Comparison of ENCODE assay signal across 1 cellular context in the genomic region with DNA sequence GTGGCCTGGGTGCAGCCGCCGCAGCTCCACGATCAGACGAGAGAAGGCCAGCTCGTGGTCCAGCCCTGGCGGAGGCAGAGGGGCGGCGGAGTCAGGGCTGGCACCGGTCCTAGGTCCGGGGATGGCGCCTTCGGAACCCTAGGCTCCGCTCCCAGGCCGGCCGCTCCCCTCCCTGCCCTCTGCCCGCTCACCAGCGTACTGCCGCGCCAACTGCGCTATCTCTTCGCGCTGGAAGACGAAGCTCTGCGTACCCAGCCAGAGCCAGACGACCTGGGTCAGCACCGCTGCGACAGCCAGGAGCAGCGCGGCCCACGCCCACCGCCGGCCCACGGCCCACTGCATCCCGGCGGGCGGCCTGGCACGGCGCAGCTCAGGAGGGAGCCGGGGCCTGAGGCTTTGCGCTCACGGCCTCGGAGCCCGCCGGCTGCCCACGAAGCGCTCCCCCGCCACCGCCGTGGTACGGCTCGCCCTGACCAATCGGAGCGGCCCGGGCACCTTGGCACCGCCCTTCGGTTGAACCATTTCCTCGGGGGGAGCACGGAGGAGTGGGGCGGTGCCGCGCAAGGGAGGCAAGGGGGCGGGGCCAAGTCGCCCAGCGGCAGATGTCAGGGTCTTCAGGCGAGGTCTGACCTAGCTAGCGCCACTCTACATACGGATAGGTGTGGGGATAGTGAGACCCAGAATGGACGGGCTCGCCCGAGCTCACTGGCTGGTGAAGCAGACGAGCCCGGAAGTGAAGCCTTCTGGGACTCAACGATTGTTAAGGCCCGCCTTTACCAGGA.
A peak's percentile ranks its signal among the peaks of the same experiment; 100 is the strongest.
TF ChIP-seq lines count a peak whose summit lies in the region.

A gene (minus strand): TSS at position 432 of the 782 bp plus-strand sequence. CDS start 90 bp downstream, at position 342.

TF ChIP-seq in HepG2, 621 proteins besides CTCF, POLR2A, EP300 and RAD21 (continued from another document and continues in another):
- TF ChIP-seq, protein P1, sequence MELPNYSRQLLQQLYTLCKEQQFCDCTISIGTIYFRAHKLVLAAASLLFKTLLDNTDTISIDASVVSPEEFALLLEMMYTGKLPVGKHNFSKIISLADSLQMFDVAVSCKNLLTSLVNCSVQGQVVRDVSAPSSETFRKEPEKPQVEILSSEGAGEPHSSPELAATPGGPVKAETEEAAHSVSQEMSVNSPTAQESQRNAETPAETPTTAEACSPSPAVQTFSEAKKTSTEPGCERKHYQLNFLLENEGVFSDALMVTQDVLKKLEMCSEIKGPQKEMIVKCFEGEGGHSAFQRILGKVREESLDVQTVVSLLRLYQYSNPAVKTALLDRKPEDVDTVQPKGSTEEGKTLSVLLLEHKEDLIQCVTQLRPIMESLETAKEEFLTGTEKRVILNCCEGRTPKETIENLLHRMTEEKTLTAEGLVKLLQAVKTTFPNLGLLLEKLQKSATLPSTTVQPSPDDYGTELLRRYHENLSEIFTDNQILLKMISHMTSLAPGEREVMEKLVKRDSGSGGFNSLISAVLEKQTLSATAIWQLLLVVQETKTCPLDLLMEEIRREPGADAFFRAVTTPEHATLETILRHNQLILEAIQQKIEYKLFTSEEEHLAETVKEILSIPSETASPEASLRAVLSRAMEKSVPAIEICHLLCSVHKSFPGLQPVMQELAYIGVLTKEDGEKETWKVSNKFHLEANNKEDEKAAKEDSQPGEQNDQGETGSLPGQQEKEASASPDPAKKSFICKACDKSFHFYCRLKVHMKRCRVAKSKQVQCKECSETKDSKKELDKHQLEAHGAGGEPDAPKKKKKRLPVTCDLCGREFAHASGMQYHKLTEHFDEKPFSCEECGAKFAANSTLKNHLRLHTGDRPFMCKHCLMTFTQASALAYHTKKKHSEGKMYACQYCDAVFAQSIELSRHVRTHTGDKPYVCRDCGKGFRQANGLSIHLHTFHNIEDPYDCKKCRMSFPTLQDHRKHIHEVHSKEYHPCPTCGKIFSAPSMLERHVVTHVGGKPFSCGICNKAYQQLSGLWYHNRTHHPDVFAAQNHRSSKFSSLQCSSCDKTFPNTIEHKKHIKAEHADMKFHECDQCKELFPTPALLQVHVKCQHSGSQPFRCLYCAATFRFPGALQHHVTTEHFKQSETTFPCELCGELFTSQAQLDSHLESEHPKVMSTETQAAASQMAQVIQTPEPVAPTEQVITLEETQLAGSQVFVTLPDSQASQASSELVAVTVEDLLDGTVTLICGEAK (IDR thresholded peaks at IDR 0.05) = no peak
- TF ChIP-seq, protein P1 (CRISPR knock-in tag; IDR thresholded peaks at IDR 0.05) = peak; percentile 69; the same call in 1 of the 2 replicates
- peak; percentile 60 for TF ChIP-seq SP5 (CRISPR knock-in tag; IDR thresholded peaks at IDR 0.05; ENCODE audit: borderline replicate concordance, low read depth)
- TF ChIP-seq ZNF598 (CRISPR knock-in tag; IDR thresholded peaks at IDR 0.05; ENCODE audit: borderline replicate concordance) = peak; percentile 5; the same call in 1 of the 2 replicates
- 0 out of 2 replicates have a peak, but pooled peaks have one; percentile 2 for TF ChIP-seq SMAD9 (CRISPR knock-in tag; IDR thresholded peaks at IDR 0.05)
- TF ChIP-seq ZNF3 (CRISPR knock-in tag; IDR thresholded peaks at IDR 0.05) = no peak
- peak; percentile 53; the same call in 1 of the 2 replicates for TF ChIP-seq TARDBP (CRISPR knock-in tag; IDR thresholded peaks at IDR 0.05)
- TF ChIP-seq DMAP1 (CRISPR knock-in tag; IDR thresholded peaks at IDR 0.05) = peak; percentile 68
- peak; percentile 95; the same call in 1 of the 2 replicates for TF ChIP-seq ZNF446 (CRISPR knock-in tag; IDR thresholded peaks at IDR 0.05)
- TF ChIP-seq ZNF616 (CRISPR knock-in tag; IDR thresholded peaks at IDR 0.05; ENCODE audit: low read depth) = 0 out of 2 replicates have a peak, but pooled peaks have one; percentile 31
- TF ChIP-seq, protein P2, sequence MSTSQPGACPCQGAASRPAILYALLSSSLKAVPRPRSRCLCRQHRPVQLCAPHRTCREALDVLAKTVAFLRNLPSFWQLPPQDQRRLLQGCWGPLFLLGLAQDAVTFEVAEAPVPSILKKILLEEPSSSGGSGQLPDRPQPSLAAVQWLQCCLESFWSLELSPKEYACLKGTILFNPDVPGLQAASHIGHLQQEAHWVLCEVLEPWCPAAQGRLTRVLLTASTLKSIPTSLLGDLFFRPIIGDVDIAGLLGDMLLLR (CRISPR knock-in tag; IDR thresholded peaks at IDR 0.05) = 0 out of 2 replicates have a peak, but pooled peaks have one; percentile 49
- no peak for TF ChIP-seq NFE2 (CRISPR knock-in tag; IDR thresholded peaks at IDR 0.05)
- no peak for TF ChIP-seq CHD2 (IDR thresholded peaks at IDR 0.05; ENCODE audit: low read depth, low read length)
- TF ChIP-seq, protein P3, sequence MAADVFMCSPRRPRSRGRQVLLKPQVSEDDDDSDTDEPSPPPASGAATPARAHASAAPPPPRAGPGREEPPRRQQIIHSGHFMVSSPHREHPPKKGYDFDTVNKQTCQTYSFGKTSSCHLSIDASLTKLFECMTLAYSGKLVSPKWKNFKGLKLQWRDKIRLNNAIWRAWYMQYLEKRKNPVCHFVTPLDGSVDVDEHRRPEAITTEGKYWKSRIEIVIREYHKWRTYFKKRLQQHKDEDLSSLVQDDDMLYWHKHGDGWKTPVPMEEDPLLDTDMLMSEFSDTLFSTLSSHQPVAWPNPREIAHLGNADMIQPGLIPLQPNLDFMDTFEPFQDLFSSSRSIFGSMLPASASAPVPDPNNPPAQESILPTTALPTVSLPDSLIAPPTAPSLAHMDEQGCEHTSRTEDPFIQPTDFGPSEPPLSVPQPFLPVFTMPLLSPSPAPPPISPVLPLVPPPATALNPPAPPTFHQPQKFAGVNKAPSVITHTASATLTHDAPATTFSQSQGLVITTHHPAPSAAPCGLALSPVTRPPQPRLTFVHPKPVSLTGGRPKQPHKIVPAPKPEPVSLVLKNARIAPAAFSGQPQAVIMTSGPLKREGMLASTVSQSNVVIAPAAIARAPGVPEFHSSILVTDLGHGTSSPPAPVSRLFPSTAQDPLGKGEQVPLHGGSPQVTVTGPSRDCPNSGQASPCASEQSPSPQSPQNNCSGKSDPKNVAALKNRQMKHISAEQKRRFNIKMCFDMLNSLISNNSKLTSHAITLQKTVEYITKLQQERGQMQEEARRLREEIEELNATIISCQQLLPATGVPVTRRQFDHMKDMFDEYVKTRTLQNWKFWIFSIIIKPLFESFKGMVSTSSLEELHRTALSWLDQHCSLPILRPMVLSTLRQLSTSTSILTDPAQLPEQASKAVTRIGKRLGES (CRISPR knock-in tag; IDR thresholded peaks at IDR 0.05; ENCODE audit: borderline replicate concordance) = no peak
- peak; percentile 68 for TF ChIP-seq ASH2L (IDR thresholded peaks at IDR 0.05; ENCODE audit: insufficient read length, low read depth, low read length)
- TF ChIP-seq ZNF468 (CRISPR knock-in tag; IDR thresholded peaks at IDR 0.05) = peak; percentile 75
- TF ChIP-seq NFKBIZ (CRISPR knock-in tag; IDR thresholded peaks at IDR 0.05) = 0 out of 2 replicates have a peak, but pooled peaks have one; percentile 15
- TF ChIP-seq ZNF619 (CRISPR knock-in tag; IDR thresholded peaks at IDR 0.05) = peak; percentile 59; the same call in 1 of the 2 replicates
- TF ChIP-seq, protein P4, sequence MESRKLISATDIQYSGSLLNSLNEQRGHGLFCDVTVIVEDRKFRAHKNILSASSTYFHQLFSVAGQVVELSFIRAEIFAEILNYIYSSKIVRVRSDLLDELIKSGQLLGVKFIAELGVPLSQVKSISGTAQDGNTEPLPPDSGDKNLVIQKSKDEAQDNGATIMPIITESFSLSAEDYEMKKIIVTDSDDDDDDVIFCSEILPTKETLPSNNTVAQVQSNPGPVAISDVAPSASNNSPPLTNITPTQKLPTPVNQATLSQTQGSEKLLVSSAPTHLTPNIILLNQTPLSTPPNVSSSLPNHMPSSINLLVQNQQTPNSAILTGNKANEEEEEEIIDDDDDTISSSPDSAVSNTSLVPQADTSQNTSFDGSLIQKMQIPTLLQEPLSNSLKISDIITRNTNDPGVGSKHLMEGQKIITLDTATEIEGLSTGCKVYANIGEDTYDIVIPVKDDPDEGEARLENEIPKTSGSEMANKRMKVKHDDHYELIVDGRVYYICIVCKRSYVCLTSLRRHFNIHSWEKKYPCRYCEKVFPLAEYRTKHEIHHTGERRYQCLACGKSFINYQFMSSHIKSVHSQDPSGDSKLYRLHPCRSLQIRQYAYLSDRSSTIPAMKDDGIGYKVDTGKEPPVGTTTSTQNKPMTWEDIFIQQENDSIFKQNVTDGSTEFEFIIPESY (CRISPR knock-in tag; IDR thresholded peaks at IDR 0.05) = no peak
- TF ChIP-seq ZFY (CRISPR knock-in tag; IDR thresholded peaks at IDR 0.05) = peak; percentile 98
- TF ChIP-seq SUZ12 (IDR thresholded peaks at IDR 0.05; ENCODE audit: low read depth, low read length) = no peak
- peak; percentile 84 for TF ChIP-seq ELF1 (CRISPR knock-in tag; IDR thresholded peaks at IDR 0.05)
- peak; percentile 27; the same call in 1 of the 2 replicates for TF ChIP-seq ZSCAN25 (CRISPR knock-in tag; IDR thresholded peaks at IDR 0.05)
- TF ChIP-seq ZSCAN20 (CRISPR knock-in tag; IDR thresholded peaks at IDR 0.05; ENCODE audit: borderline replicate concordance) = no peak
- TF ChIP-seq, protein P5, sequence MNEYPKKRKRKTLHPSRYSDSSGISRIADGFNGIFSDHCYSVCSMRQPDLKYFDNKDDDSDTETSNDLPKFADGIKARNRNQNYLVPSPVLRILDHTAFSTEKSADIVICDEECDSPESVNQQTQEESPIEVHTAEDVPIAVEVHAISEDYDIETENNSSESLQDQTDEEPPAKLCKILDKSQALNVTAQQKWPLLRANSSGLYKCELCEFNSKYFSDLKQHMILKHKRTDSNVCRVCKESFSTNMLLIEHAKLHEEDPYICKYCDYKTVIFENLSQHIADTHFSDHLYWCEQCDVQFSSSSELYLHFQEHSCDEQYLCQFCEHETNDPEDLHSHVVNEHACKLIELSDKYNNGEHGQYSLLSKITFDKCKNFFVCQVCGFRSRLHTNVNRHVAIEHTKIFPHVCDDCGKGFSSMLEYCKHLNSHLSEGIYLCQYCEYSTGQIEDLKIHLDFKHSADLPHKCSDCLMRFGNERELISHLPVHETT (CRISPR knock-in tag; conservative IDR thresholded peaks at IDR 0.05) = 0 out of 2 replicates have a peak, but pooled peaks have one; percentile 8
- TF ChIP-seq NR2F2 (IDR thresholded peaks at IDR 0.05; ENCODE audit: borderline replicate concordance, low read depth) = peak; percentile 13; the same call in 1 of the 2 replicates
- no peak for TF ChIP-seq JUNB (CRISPR knock-in tag; IDR thresholded peaks at IDR 0.05; ENCODE audit: borderline replicate concordance)
- no peak for TF ChIP-seq CC2D1A (CRISPR knock-in tag; IDR thresholded peaks at IDR 0.05)
- TF ChIP-seq TBP (CRISPR knock-in tag; IDR thresholded peaks at IDR 0.05) = no peak
- TF ChIP-seq, protein P6, sequence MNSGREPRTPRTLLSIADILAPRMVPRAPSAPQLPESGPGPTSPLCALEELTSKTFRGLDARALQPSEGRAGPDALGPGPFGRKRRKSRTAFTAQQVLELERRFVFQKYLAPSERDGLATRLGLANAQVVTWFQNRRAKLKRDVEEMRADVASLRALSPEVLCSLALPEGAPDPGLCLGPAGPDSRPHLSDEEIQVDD (CRISPR knock-in tag; IDR thresholded peaks at IDR 0.05; ENCODE audit: borderline replicate concordance) = 0 out of 2 replicates have a peak, but pooled peaks have one; percentile 89
- TF ChIP-seq NFE2L2 (IDR thresholded peaks at IDR 0.05; ENCODE audit: low read length) = no peak
- TF ChIP-seq ZNF138 (CRISPR knock-in tag; IDR thresholded peaks at IDR 0.05; ENCODE audit: low read depth) = 0 out of 2 replicates have a peak, but pooled peaks have one; percentile 70
- peak; percentile 81 for TF ChIP-seq ZNF788 (CRISPR knock-in tag; IDR thresholded peaks at IDR 0.05; ENCODE audit: borderline replicate concordance)
- TF ChIP-seq, protein P7, sequence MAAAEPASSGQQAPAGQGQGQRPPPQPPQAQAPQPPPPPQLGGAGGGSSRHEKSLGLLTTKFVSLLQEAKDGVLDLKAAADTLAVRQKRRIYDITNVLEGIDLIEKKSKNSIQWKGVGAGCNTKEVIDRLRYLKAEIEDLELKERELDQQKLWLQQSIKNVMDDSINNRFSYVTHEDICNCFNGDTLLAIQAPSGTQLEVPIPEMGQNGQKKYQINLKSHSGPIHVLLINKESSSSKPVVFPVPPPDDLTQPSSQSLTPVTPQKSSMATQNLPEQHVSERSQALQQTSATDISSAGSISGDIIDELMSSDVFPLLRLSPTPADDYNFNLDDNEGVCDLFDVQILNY (CRISPR knock-in tag; conservative IDR thresholded peaks at IDR 0.05) = 0 out of 2 replicates have a peak, but pooled peaks have one; percentile 9
- TF ChIP-seq ZNF350 (CRISPR knock-in tag; IDR thresholded peaks at IDR 0.05; ENCODE audit: borderline replicate concordance, low read depth) = peak; percentile 61
- TF ChIP-seq ZNF496 (CRISPR knock-in tag; IDR thresholded peaks at IDR 0.05; ENCODE audit: insufficient replicate concordance) = no peak
- peak; percentile 66; the same call in 1 of the 2 replicates for TF ChIP-seq FOXK2 (IDR thresholded peaks at IDR 0.05)
- peak; percentile 73 for TF ChIP-seq ZNF263 (CRISPR knock-in tag; IDR thresholded peaks at IDR 0.05)
- TF ChIP-seq REPIN1 (CRISPR knock-in tag; IDR thresholded peaks at IDR 0.05; ENCODE audit: borderline replicate concordance, low read depth) = peak; percentile 87
